In genomic region chr1:183195146-183195571, GRCh38 we compare ENCODE assay signal across 9 cellular contexts. TPM values are rescaled to one million over a fixed set of nuclear protein-coding genes. Genes with fewer than 3 reads are reported as not detected.
DNase-seq lines count a peak whose midpoint lies in the region; ATAC-seq, FAIRE-seq and TF ChIP-seq lines count a peak whose summit lies in the region.
"Had no signal": no experiment of that assay in that cellular context is flagged by ENCODE, and none has a peak within 500 bp of the region (broad histone marks: within the 10 kb centered on the region; RNA-seq: fewer than 3 reads in every experiment).

No MANE protein-coding gene starts in this region.

- FAIRE-seq in HTR-8/SVneo (lab: Jason Lieb, UNC): no peak

- WGBS in gastroesophageal sphincter (ENCODE audit: low coverage in 1 of 2), 2 donors: 21 to 35% methylated on average over 1 to 2 of the region's 3 CpGs

- H3K36me3 ChIP-seq in gastroesophageal sphincter: no peaks in the 10 kb centered on the region
- H3K36me3 ChIP-seq in gastrocnemius medialis: no peaks in the 10 kb centered on the region
- no peaks in the 10 kb centered on the region for H3K36me3 ChIP-seq in upper lobe of right lung
- H3K36me3 ChIP-seq: ovary had no signal

- in situ Hi-C loops in gastrocnemius medialis (cut with MboI; ENCODE audit: low sequenced_read_pairs in 4 of 4): no loop called here

- TF ChIP-seq CTCF in gastroesophageal sphincter (IDR thresholded peaks at IDR 0.05) (no peak), gastrocnemius medialis (IDR thresholded peaks at IDR 0.05 in 4 of 5, conservative IDR thresholded peaks at IDR 0.05 in 1 of 5) (no peak), upper lobe of right lung (IDR thresholded peaks at IDR 0.05) (no peak)

- intact Hi-C loops in gastrocnemius medialis (cut with DNase I; ENCODE audit: low total_unique reads): no loop called here
- intact Hi-C loops in head of caudate nucleus (cut with DNase I): no loop called here
- intact Hi-C loops in upper lobe of right lung (cut with DNase I): no loop called here

- peaks cover 0 to 23% (median 0%) of the 10 kb centered on the region in 3 donors for H3K4me1 ChIP-seq in gastroesophageal sphincter
- H3K4me1 ChIP-seq in gastrocnemius medialis: no peaks in the 10 kb centered on the region
- no peaks in the 10 kb centered on the region for H3K4me1 ChIP-seq in upper lobe of right lung

- peak; percentile 29 for DNase-seq in GM03348 (ENCODE audit: low spot score)
- DNase-seq in HTR-8/SVneo (ENCODE audit: insufficient read length, low spot score): peak; percentile 25
- no peak for DNase-seq in gastrocnemius medialis
- no peak for DNase-seq in head of caudate nucleus
- DNase-seq in upper lobe of right lung: no peak
- no peak for DNase-seq in ureter (ENCODE audit: low spot score)
- DNase-seq: ovary had no signal

- ATAC-seq in GM21717 (IDR thresholded peaks at IDR 0.05; ENCODE audit: unreplicated experiment) (peak; percentile 47), gastroesophageal sphincter (no peak), gastrocnemius medialis (no peak), upper lobe of right lung (no peak)

- TF ChIP-seq POLR2A in gastroesophageal sphincter (IDR thresholded peaks at IDR 0.05) (no peak), gastrocnemius medialis (IDR thresholded peaks at IDR 0.05) (no peak)

- H3K4me3 ChIP-seq in gastroesophageal sphincter (no peak overlapping the region), gastrocnemius medialis (no peak overlapping the region), upper lobe of right lung (no peak overlapping the region)
- H3K4me3 ChIP-seq: ovary had no signal

- H3K27me3 ChIP-seq in gastroesophageal sphincter (no peaks in the 10 kb centered on the region), gastrocnemius medialis (no peaks in the 10 kb centered on the region), upper lobe of right lung (no peaks in the 10 kb centered on the region)
- H3K27me3 ChIP-seq: ovary had no signal

- H3K27ac ChIP-seq in gastroesophageal sphincter (peak overlapping the region; percentile 55 to 83 (median 58)), gastrocnemius medialis (no peak overlapping the region), upper lobe of right lung (no peak overlapping the region)
- H3K27ac ChIP-seq: ovary had no signal

- H3K9me3 ChIP-seq in gastroesophageal sphincter (no peaks in the 10 kb centered on the region), gastrocnemius medialis (no peaks in the 10 kb centered on the region), upper lobe of right lung (no peaks in the 10 kb centered on the region)
- H3K9me3 ChIP-seq: ovary had no signal

- TF ChIP-seq EP300 in gastroesophageal sphincter (IDR thresholded peaks at IDR 0.05): no peak

RNA-seq across cellular contexts. Expression of gene LAMC2, which starts 9.1 kb away (rescaled TPM):
- total RNA-seq in gastroesophageal sphincter (10 to 100 TPM; 10.2 to 43.4 (median 18.4) TPM), gastrocnemius medialis (1 to 10 TPM in 3 of 4 donors, under 1 TPM in 1; 0.78 to 1.8 (median 1.4) TPM), upper lobe of right lung (42.2 TPM), ureter (14.5 TPM)

Comparison
In these comparisons a context has a peak if more than half of its experiments do, and no peak if none do; other contexts are left out.
1. DNase-seq: peak in GM03348 (single experiment) and HTR-8/SVneo (single experiment); none in gastrocnemius medialis (0 of 2), head of caudate nucleus (0 of 42), upper lobe of right lung (single experiment) and ureter (single experiment).
2. H3K27ac ChIP-seq: peak in gastroesophageal sphincter (4 of 4); none in gastrocnemius medialis (0 of 4) and upper lobe of right lung (single experiment).